ENCODE assay signal across 9 cellular contexts in the genomic region with DNA sequence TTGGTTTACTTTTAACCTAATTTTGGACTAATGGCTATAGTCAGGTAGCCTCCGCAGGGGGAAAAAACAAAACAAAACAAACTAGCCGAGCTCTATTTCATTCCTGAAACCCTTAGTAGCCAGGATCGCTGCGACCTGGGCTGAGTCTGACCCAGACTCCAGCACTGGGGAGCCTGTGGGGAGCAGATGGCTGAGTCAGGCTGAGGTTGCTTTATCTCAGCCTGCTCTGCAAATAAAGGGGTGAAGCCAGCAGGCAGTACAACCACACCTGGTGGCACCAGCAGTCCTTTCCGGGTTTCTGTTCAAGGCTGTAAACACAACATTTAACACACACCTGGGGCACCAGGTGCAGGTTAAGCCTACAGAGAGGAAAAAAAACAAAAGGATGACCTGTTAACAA. TPM values are rescaled to one million over a fixed set of nuclear protein-coding genes. Genes with fewer than 3 reads are reported as not detected.
DNase-seq lines count a peak whose midpoint lies in the region; ATAC-seq and TF ChIP-seq lines count a peak whose summit lies in the region.
"Had no signal": no experiment of that assay in that cellular context is flagged by ENCODE, and none has a peak within 500 bp of the region (broad histone marks: within the 10 kb centered on the region; RNA-seq: fewer than 3 reads in every experiment).

No MANE protein-coding gene starts in this region.

- peak overlapping the region; percentile 61 for H3K4me2 ChIP-seq in hepatocyte

- no peaks in the 10 kb centered on the region for H3K9me3 ChIP-seq in hepatocyte (ENCODE audit: low read depth)
- H3K9me3 ChIP-seq in suprapubic skin: no peaks in the 10 kb centered on the region
- H3K9me3 ChIP-seq in spleen: no peaks in the 10 kb centered on the region
- H3K9me3 ChIP-seq: SJSA1 had no signal

- no peak overlapping the region for H2AFZ ChIP-seq in hepatocyte

- DNase-seq in NCI-H1417 treated with DMSO at 0.1 percent for 48 hours (lab: John Stamatoyannopoulos, UW) (peak; percentile 90), RPMI8226 (peak; percentile 98), hepatocyte (ENCODE audit: low spot score) (peak; percentile 71), suprapubic skin (ENCODE audit: low spot score in 2 of 2) (no peak), germinal center (ENCODE audit: low spot score) (no peak), spleen (no peak)
- DNase-seq: activated T-cell treated with anti-CD3 and anti-CD28 coated beads, Interleukin-2, amount 50 U/mL, for 1 hour had no signal

- no peak for TF ChIP-seq EP300 in suprapubic skin (IDR thresholded peaks at IDR 0.05)

- TF ChIP-seq POLR2A in suprapubic skin (IDR thresholded peaks at IDR 0.05) (no peak), spleen (IDR thresholded peaks at IDR 0.05) (no peak)

- H3K4me1 ChIP-seq in hepatocyte (ENCODE audit: insufficient read depth) (peaks cover 66% of the 10 kb centered on the region), suprapubic skin (peaks cover 64% of the 10 kb centered on the region), spleen (peaks cover 0 to 68% (median 46%) of the 10 kb centered on the region in 6 donors)

- H3K79me2 ChIP-seq in hepatocyte: peaks cover 18% of the 10 kb centered on the region

- no peak overlapping the region for H3K4me3 ChIP-seq in hepatocyte
- H3K4me3 ChIP-seq in suprapubic skin: no peak overlapping the region
- H3K4me3 ChIP-seq in spleen: no peak overlapping the region
- H3K4me3 ChIP-seq: SJSA1 had no signal

- H3K9me2 ChIP-seq in hepatocyte (replicated peaks; ENCODE audit: insufficient read depth): no peaks in the 10 kb centered on the region

- H3K36me3 ChIP-seq in hepatocyte (replicated peaks; ENCODE audit: insufficient read depth, low read depth) (no peaks in the 10 kb centered on the region), suprapubic skin (peaks cover 28% of the 10 kb centered on the region), spleen (peaks cover 0 to 70% (median 43%) of the 10 kb centered on the region in 6 donors)

- 60% methylated on average over 5 of the region's 5 CpGs for WGBS in hepatocyte (ENCODE audit: low lambda C conversion rate, missing lambda C conversion rate)
- 86% methylated on average over 5 of the region's 5 CpGs for WGBS in suprapubic skin
- 88 to 97% (median 92%) methylated on average over 5 of the region's 5 CpGs for WGBS in spleen, 5 donors

- H3K27ac ChIP-seq in hepatocyte (peak overlapping the region; percentile 95), suprapubic skin (peak overlapping the region; percentile 27), spleen (peak overlapping the region in 1 of 8 donors; percentile 71)
- H3K27ac ChIP-seq: SJSA1 had no signal

- TF ChIP-seq CTCF in hepatocyte (IDR thresholded peaks at IDR 0.05; ENCODE audit: poor library complexity): no peak
- no peak for TF ChIP-seq CTCF in suprapubic skin (IDR thresholded peaks at IDR 0.05)
- no peak for TF ChIP-seq CTCF in spleen (IDR thresholded peaks at IDR 0.05 in 8 of 11, conservative IDR thresholded peaks at IDR 0.05 in 3 of 11)

- intact Hi-C loops in spleen (cut with DNase I; ENCODE audit: low total_unique reads): no loop called here

- H4K20me1 ChIP-seq in hepatocyte (ENCODE audit: insufficient read depth, poor library complexity, severe bottlenecking): no peaks in the 10 kb centered on the region

- ATAC-seq in GM19328 (IDR thresholded peaks at IDR 0.05; ENCODE audit: unreplicated experiment): no peak

- no peaks in the 10 kb centered on the region for H3K27me3 ChIP-seq in hepatocyte
- H3K27me3 ChIP-seq in suprapubic skin: no peaks in the 10 kb centered on the region
- no peaks in the 10 kb centered on the region for H3K27me3 ChIP-seq in spleen (replicated peaks in 1 of 7)
- H3K27me3 ChIP-seq: SJSA1 had no signal

RNA-seq across cellular contexts. Expression of a gene that starts 27.3 kb away (rescaled TPM):
- total RNA-seq in hepatocyte (51.1 and 59.7 TPM in 2 replicates), suprapubic skin (10 to 100 TPM; 38.0 to 78.0 (median 63.2) TPM), spleen (100 to 1,000 TPM in 5 of 7 donors, 10 to 100 TPM in 2; 83.9 to 158 (median 123) TPM)
- polyA plus RNA-seq in hepatocyte (11.7 and 12.1 TPM in 2 replicates), spleen (1 to 10 TPM; 2.1 to 8.2 (median 3.2) TPM)

Comparison
In these comparisons a context has a peak if more than half of its experiments do, and no peak if none do; other contexts are left out.
1. DNase-seq: peak in NCI-H1417 treated with DMSO at 0.1 percent for 48 hours (single experiment), RPMI8226 (single experiment) and hepatocyte (single experiment); none in suprapubic skin (0 of 2), germinal center (single experiment) and spleen (single experiment).